Comparison of ENCODE assay signal across 8 cellular contexts in genomic region chr2:87441375-87441774, GRCh38.
DNase-seq lines count a peak whose midpoint lies in the region; ATAC-seq, FAIRE-seq and TF ChIP-seq lines count a peak whose summit lies in the region.
"Not testable (repeated sequence)": the region's sequence is repeated elsewhere in the genome, so short reads cannot be mapped to it uniquely, and the experiment has no call there.

No MANE protein-coding gene starts in this region.

- not testable (repeated sequence) for H3K27me3 ChIP-seq in K562 (ENCODE audit: control insufficient read depth in 2 of 2, insufficient read depth in 2 of 2, low read length in 2 of 2)

- BruUV-seq in K562 (replicated peaks; lab: Mats Ljungman, UMichigan) = not testable (repeated sequence)

- not testable (repeated sequence) for H3K9ac ChIP-seq in K562 (ENCODE audit: insufficient read depth in 1 of 2, low read depth in 2 of 2, low read length in 2 of 2)

- peak; percentile 3 for ATAC-seq in activated CD8-positive, alpha-beta memory T cell treated with anti-CD3 and anti-CD28 coated beads, Interleukin-2, amount 10 ng/mL, durations not matched to agents 7 days and 5 days
- ATAC-seq in K562 = peak; percentile 69
- ATAC-seq in natural killer cell treated with Interleukin-12 subunit alpha and Interleukin-12 subunit beta and Interleukin-15 and Interleukin-18, amount 100 ng/mL, for 72 hours = peak in 1 of 2 donors; percentile 55

- H2AFZ ChIP-seq in K562 (ENCODE audit: low read depth, low read length) = peak overlapping the region; percentile 52; the same call in 1 of the 2 replicates

- H3K27me3 Mint-ChIP-seq in T-helper 2 cell treated with Interferon-gamma antibody and Interleukin-4, amounts not matched to agents 5 μg/mL and 100 μg/mL, for 36 hours (ENCODE audit: low read depth); activated CD4-positive, alpha-beta memory T cell treated with anti-CD3 and anti-CD28 coated beads for 36 hours; activated CD8-positive, alpha-beta memory T cell treated with anti-CD3 and anti-CD28 coated beads, Interleukin-2, amount 10 ng/mL, durations not matched to agents 7 days and 5 days; activated T-helper 1 cell treated with anti-CD3 and anti-CD28 coated beads, Interleukin-12 subunit alpha, Interleukin-12 subunit beta, Interleukin-2, Interleukin-4 antibody, amounts not matched to agents 30 ng/mL and 10 ng/mL and 1 ng/mL, durations not matched to agents 14 hours and 24 hours and 36 hours (ENCODE audit: insufficient read depth); activated naive CD4-positive, alpha-beta T cell treated with anti-CD3 and anti-CD28 coated beads, Interleukin-2, amount 50 U/mL, for 24 hours; natural killer cell treated with Interleukin-12 subunit alpha and Interleukin-12 subunit beta and Interleukin-15 and Interleukin-18, amount 100 ng/mL, for 72 hours: not testable (repeated sequence)

- H3K27ac ChIP-seq in K562 (ENCODE audit: extremely low read depth, low read depth, low read length) = not testable (repeated sequence)

- FAIRE-seq in HTR-8/SVneo (lab: Jason Lieb, UNC) (peak; percentile 44), K562 (lab: Jason Lieb, UNC) (peak; percentile 91)

- intact Hi-C loops in activated CD4-positive, alpha-beta memory T cell treated with anti-CD3 and anti-CD28 coated beads for 36 hours (cut with micrococcal nuclease); activated T-helper 1 cell treated with anti-CD3 and anti-CD28 coated beads, Interleukin-12 subunit alpha, Interleukin-12 subunit beta, Interleukin-2, Interleukin-4 antibody, amounts not matched to agents 30 ng/mL and 10 ng/mL and 1 ng/mL, durations not matched to agents 14 hours and 24 hours and 36 hours (cut with micrococcal nuclease); K562 (cut with micrococcal nuclease): not testable (repeated sequence)

- TF ChIP-seq POLR2A in K562 (conservative IDR thresholded peaks at IDR 0.05) = not testable (repeated sequence)

- CTCF ChIA-PET in activated CD4-positive, alpha-beta memory T cell treated with anti-CD3 and anti-CD28 coated beads for 36 hours (lab: Charles Lee); activated CD8-positive, alpha-beta memory T cell treated with anti-CD3 and anti-CD28 coated beads, Interleukin-2, amount 10 ng/mL, durations not matched to agents 7 days and 5 days (lab: Charles Lee); K562 (lab: Yijun Ruan, JAX; ENCODE audit: low intra/inter-chr PET ratio): not testable (repeated sequence)

- H4K20me1 ChIP-seq in K562 (replicated peaks; ENCODE audit: control insufficient read depth, insufficient read depth, low read length) = not testable (repeated sequence)

- 14% methylated on average over 6 of the region's 6 CpGs for WGBS in K562 (ENCODE audit: insufficient coverage, low coverage, missing lambda C conversion rate)

- H3K9me1 ChIP-seq in K562 (ENCODE audit: control insufficient read depth, insufficient read depth, low read length) = not testable (repeated sequence)

- H3K36me3 ChIP-seq in K562 (ENCODE audit: control insufficient read depth, insufficient read depth, low read length) = not testable (repeated sequence)

- not testable (repeated sequence) for H3K4me1 ChIP-seq in K562 (replicated peaks in 1 of 2; ENCODE audit: control insufficient read depth in 2 of 2, insufficient read depth in 2 of 2, low read length in 2 of 2)

- not testable (repeated sequence) for H3K79me2 ChIP-seq in K562 (ENCODE audit: control insufficient read depth, insufficient read depth, low read length)

- not testable (repeated sequence) for H3K36me3 Mint-ChIP-seq in T-helper 2 cell treated with Interferon-gamma antibody and Interleukin-4, amounts not matched to agents 5 μg/mL and 100 μg/mL, for 36 hours (ENCODE audit: low read depth); activated T-helper 1 cell treated with anti-CD3 and anti-CD28 coated beads, Interleukin-12 subunit alpha, Interleukin-12 subunit beta, Interleukin-2, Interleukin-4 antibody, amounts not matched to agents 30 ng/mL and 10 ng/mL and 1 ng/mL, durations not matched to agents 14 hours and 24 hours and 36 hours (ENCODE audit: low read depth); activated naive CD4-positive, alpha-beta T cell treated with anti-CD3 and anti-CD28 coated beads, Interleukin-2, amount 50 U/mL, for 24 hours; natural killer cell treated with Interleukin-12 subunit alpha and Interleukin-12 subunit beta and Interleukin-15 and Interleukin-18, amount 100 ng/mL, for 72 hours
- peaks cover 16% of the 10 kb centered on the region for H3K36me3 Mint-ChIP-seq in activated CD4-positive, alpha-beta memory T cell treated with anti-CD3 and anti-CD28 coated beads for 36 hours
- H3K36me3 Mint-ChIP-seq in activated CD8-positive, alpha-beta memory T cell treated with anti-CD3 and anti-CD28 coated beads, Interleukin-2, amount 10 ng/mL, durations not matched to agents 7 days and 5 days = peaks cover 13% of the 10 kb centered on the region

- not testable (repeated sequence) for H3K4me3 ChIP-seq in K562

- TF ChIP-seq RAD21 in K562 (CRISPR knock-in tag; conservative IDR thresholded peaks at IDR 0.05 in 1 of 2, IDR thresholded peaks at IDR 0.05 in 1 of 2) = not testable (repeated sequence)

- not testable (repeated sequence) for H3K9me3 Mint-ChIP-seq in T-helper 2 cell treated with Interferon-gamma antibody and Interleukin-4, amounts not matched to agents 5 μg/mL and 100 μg/mL, for 36 hours; activated CD4-positive, alpha-beta memory T cell treated with anti-CD3 and anti-CD28 coated beads for 36 hours; activated CD8-positive, alpha-beta memory T cell treated with anti-CD3 and anti-CD28 coated beads, Interleukin-2, amount 10 ng/mL, durations not matched to agents 7 days and 5 days (ENCODE audit: low read depth); activated T-helper 1 cell treated with anti-CD3 and anti-CD28 coated beads, Interleukin-12 subunit alpha, Interleukin-12 subunit beta, Interleukin-2, Interleukin-4 antibody, amounts not matched to agents 30 ng/mL and 10 ng/mL and 1 ng/mL, durations not matched to agents 14 hours and 24 hours and 36 hours; activated naive CD4-positive, alpha-beta T cell treated with anti-CD3 and anti-CD28 coated beads, Interleukin-2, amount 50 U/mL, for 24 hours; natural killer cell treated with Interleukin-12 subunit alpha and Interleukin-12 subunit beta and Interleukin-15 and Interleukin-18, amount 100 ng/mL, for 72 hours

- peak overlapping the region; percentile 60 for H3K4me2 ChIP-seq in K562 (ENCODE audit: insufficient read depth, low read length)

- not testable (repeated sequence) for TF ChIP-seq CTCF in K562 (IDR thresholded peaks at IDR 0.05 in 2 of 3, conservative IDR thresholded peaks at IDR 0.05 in 1 of 3; ENCODE audit: insufficient read depth in 2 of 3, low read depth in 1 of 3, low read length in 3 of 3)

- in situ Hi-C loops in K562 (cut with MboI) = not testable (repeated sequence)

- H3K4me1 Mint-ChIP-seq in T-helper 2 cell treated with Interferon-gamma antibody and Interleukin-4, amounts not matched to agents 5 μg/mL and 100 μg/mL, for 36 hours (ENCODE audit: low read depth) = peaks cover 23% of the 10 kb centered on the region
- H3K4me1 Mint-ChIP-seq in activated CD4-positive, alpha-beta memory T cell treated with anti-CD3 and anti-CD28 coated beads for 36 hours (ENCODE audit: low read depth) = peaks cover 42% of the 10 kb centered on the region
- H3K4me1 Mint-ChIP-seq in activated CD8-positive, alpha-beta memory T cell treated with anti-CD3 and anti-CD28 coated beads, Interleukin-2, amount 10 ng/mL, durations not matched to agents 7 days and 5 days = peaks cover 42% of the 10 kb centered on the region
- H3K4me1 Mint-ChIP-seq in activated T-helper 1 cell treated with anti-CD3 and anti-CD28 coated beads, Interleukin-12 subunit alpha, Interleukin-12 subunit beta, Interleukin-2, Interleukin-4 antibody, amounts not matched to agents 30 ng/mL and 10 ng/mL and 1 ng/mL, durations not matched to agents 14 hours and 24 hours and 36 hours (ENCODE audit: low read depth) = peaks cover 43% of the 10 kb centered on the region
- peaks cover 40% of the 10 kb centered on the region for H3K4me1 Mint-ChIP-seq in activated naive CD4-positive, alpha-beta T cell treated with anti-CD3 and anti-CD28 coated beads, Interleukin-2, amount 50 U/mL, for 24 hours
- peaks cover 6 to 35% of the 10 kb centered on the region in 2 donors for H3K4me1 Mint-ChIP-seq in natural killer cell treated with Interleukin-12 subunit alpha and Interleukin-12 subunit beta and Interleukin-15 and Interleukin-18, amount 100 ng/mL, for 72 hours (ENCODE audit: low read depth in 2 of 2)

- POLR2A ChIA-PET in activated CD4-positive, alpha-beta memory T cell treated with anti-CD3 and anti-CD28 coated beads for 36 hours (lab: Charles Lee); K562 (lab: Yijun Ruan, JAX): not testable (repeated sequence)

- not testable (repeated sequence) for TF ChIP-seq EP300 in K562 (IDR thresholded peaks at IDR 0.05; ENCODE audit: low read length)

- H3K4me3 Mint-ChIP-seq in T-helper 2 cell treated with Interferon-gamma antibody and Interleukin-4, amounts not matched to agents 5 μg/mL and 100 μg/mL, for 36 hours; activated CD4-positive, alpha-beta memory T cell treated with anti-CD3 and anti-CD28 coated beads for 36 hours; activated naive CD4-positive, alpha-beta T cell treated with anti-CD3 and anti-CD28 coated beads, Interleukin-2, amount 50 U/mL, for 24 hours: not testable (repeated sequence)
- peak overlapping the region; percentile 10 for H3K4me3 Mint-ChIP-seq in activated CD8-positive, alpha-beta memory T cell treated with anti-CD3 and anti-CD28 coated beads, Interleukin-2, amount 10 ng/mL, durations not matched to agents 7 days and 5 days
- peak overlapping the region; percentile 31 for H3K4me3 Mint-ChIP-seq in activated T-helper 1 cell treated with anti-CD3 and anti-CD28 coated beads, Interleukin-12 subunit alpha, Interleukin-12 subunit beta, Interleukin-2, Interleukin-4 antibody, amounts not matched to agents 30 ng/mL and 10 ng/mL and 1 ng/mL, durations not matched to agents 14 hours and 24 hours and 36 hours
- peak overlapping the region; percentile 79 for H3K4me3 Mint-ChIP-seq in natural killer cell treated with Interleukin-12 subunit alpha and Interleukin-12 subunit beta and Interleukin-15 and Interleukin-18, amount 100 ng/mL, for 72 hours

- DNase-seq in HTR-8/SVneo (ENCODE audit: insufficient read length, low spot score); T-helper 2 cell treated with Interferon-gamma antibody and Interleukin-4, amounts not matched to agents 5 μg/mL and 100 μg/mL, for 36 hours (ENCODE audit: low spot score); activated T-helper 1 cell treated with anti-CD3 and anti-CD28 coated beads, Interleukin-12 subunit alpha, Interleukin-12 subunit beta, Interleukin-2, Interleukin-4 antibody, amounts not matched to agents 30 ng/mL and 10 ng/mL and 1 ng/mL, durations not matched to agents 14 hours and 24 hours and 36 hours (ENCODE audit: low spot score); natural killer cell treated with Interleukin-12 subunit alpha and Interleukin-12 subunit beta and Interleukin-15 and Interleukin-18, amount 100 ng/mL, for 72 hours (ENCODE audit: low spot score): not testable (repeated sequence)
- DNase-seq in activated CD4-positive, alpha-beta memory T cell treated with anti-CD3 and anti-CD28 coated beads for 36 hours = peak; percentile 49
- peak; percentile 63 for DNase-seq in activated CD8-positive, alpha-beta memory T cell treated with anti-CD3 and anti-CD28 coated beads, Interleukin-2, amount 10 ng/mL, durations not matched to agents 7 days and 5 days
- DNase-seq in K562 (ENCODE audit: extremely low read depth in 1 of 4, low spot score in 3 of 4) = peak in 2 of 4 experiments; percentile 9 to 62

- H3K27ac Mint-ChIP-seq in T-helper 2 cell treated with Interferon-gamma antibody and Interleukin-4, amounts not matched to agents 5 μg/mL and 100 μg/mL, for 36 hours = peak overlapping the region; percentile 50
- H3K27ac Mint-ChIP-seq in activated CD4-positive, alpha-beta memory T cell treated with anti-CD3 and anti-CD28 coated beads for 36 hours = not testable (repeated sequence)
- peak overlapping the region; percentile 87 for H3K27ac Mint-ChIP-seq in activated CD8-positive, alpha-beta memory T cell treated with anti-CD3 and anti-CD28 coated beads, Interleukin-2, amount 10 ng/mL, durations not matched to agents 7 days and 5 days
- peak overlapping the region; percentile 77 for H3K27ac Mint-ChIP-seq in activated T-helper 1 cell treated with anti-CD3 and anti-CD28 coated beads, Interleukin-12 subunit alpha, Interleukin-12 subunit beta, Interleukin-2, Interleukin-4 antibody, amounts not matched to agents 30 ng/mL and 10 ng/mL and 1 ng/mL, durations not matched to agents 14 hours and 24 hours and 36 hours
- H3K27ac Mint-ChIP-seq in activated naive CD4-positive, alpha-beta T cell treated with anti-CD3 and anti-CD28 coated beads, Interleukin-2, amount 50 U/mL, for 24 hours = peak overlapping the region; percentile 57
- H3K27ac Mint-ChIP-seq in natural killer cell treated with Interleukin-12 subunit alpha and Interleukin-12 subunit beta and Interleukin-15 and Interleukin-18, amount 100 ng/mL, for 72 hours = peak overlapping the region; percentile 54 to 75

- not testable (repeated sequence) for H3K9me3 ChIP-seq in K562 (replicated peaks; ENCODE audit: control insufficient read depth, insufficient read depth, low read depth, low read length)
